12 cellular contexts compared by ENCODE assay signal in genomic region chr2:71385008-71385407, GRCh38. TPM values are rescaled to one million over a fixed set of nuclear protein-coding genes. Genes with fewer than 3 reads are reported as not detected.
DNase-seq lines count a peak whose midpoint lies in the region; ATAC-seq and TF ChIP-seq lines count a peak whose summit lies in the region.
"Had no signal": no experiment of that assay in that cellular context is flagged by ENCODE, and none has a peak within 500 bp of the region (broad histone marks: within the 10 kb centered on the region; RNA-seq: fewer than 3 reads in every experiment).

No MANE protein-coding gene starts in this region.

- TF ChIP-seq CTCF in sigmoid colon (IDR thresholded peaks at IDR 0.05): no peak
- TF ChIP-seq CTCF in activated CD8-positive, alpha-beta T cell treated with anti-CD3 and anti-CD28 coated beads for 36 hours (IDR thresholded peaks at IDR 0.05): no peak

- H2AFZ ChIP-seq in GM23248: no peak overlapping the region

- H3K27ac Mint-ChIP-seq in activated CD8-positive, alpha-beta T cell treated with anti-CD3 and anti-CD28 coated beads for 36 hours: no peak overlapping the region
- H3K27ac Mint-ChIP-seq: activated T-helper 1 cell treated with anti-CD3 and anti-CD28 coated beads, Interleukin-12 subunit alpha, Interleukin-12 subunit beta, Interleukin-2, Interleukin-4 antibody, amounts not matched to agents 30 ng/mL and 10 ng/mL and 1 ng/mL, durations not matched to agents 14 hours and 24 hours and 36 hours; memory B cell had no signal

- no peak overlapping the region for H3K4me3 ChIP-seq in GM23248
- no peak overlapping the region for H3K4me3 ChIP-seq in sigmoid colon

- no peaks in the 10 kb centered on the region for H3K9me2 ChIP-seq in GM23248 (ENCODE audit: insufficient read depth)

- H3K27me3 ChIP-seq in GM23248 (replicated peaks; ENCODE audit: insufficient read depth) (no peaks in the 10 kb centered on the region), sigmoid colon (no peaks in the 10 kb centered on the region)

- no peaks in the 10 kb centered on the region for H4K20me1 ChIP-seq in GM23248 (ENCODE audit: insufficient read depth)

- in situ Hi-C loops in GM23248 (cut with MboI): no loop called here

- CTCF ChIA-PET in activated CD8-positive, alpha-beta T cell treated with anti-CD3 and anti-CD28 coated beads for 36 hours (lab: Charles Lee): interaction anchor here (1.5 kb wide), 1 partner anchor 9 kb away, joined by 6 read pairs; no protein-coding TSS in a partner anchor

- H3K36me3 ChIP-seq in GM23248 (ENCODE audit: low read depth) (peaks cover 59% of the 10 kb centered on the region), sigmoid colon (peaks cover 0 to 66% (median 18%) of the 10 kb centered on the region in 4 donors)

- H3K4me1 ChIP-seq in GM23248 (ENCODE audit: insufficient read depth): peaks cover 18% of the 10 kb centered on the region
- peaks cover 0 to 19% (median 16%) of the 10 kb centered on the region in 4 donors for H3K4me1 ChIP-seq in sigmoid colon

- peak in 2 of 4 donors; percentile 42 to 43 for TF ChIP-seq EP300 in sigmoid colon (IDR thresholded peaks at IDR 0.05)

- H3K9me3 ChIP-seq in GM23248 (ENCODE audit: low read depth) (no peaks in the 10 kb centered on the region), sigmoid colon (no peaks in the 10 kb centered on the region)

- TF ChIP-seq POLR2A in sigmoid colon (IDR thresholded peaks at IDR 0.05): no peak

- DNase-seq in GM23248 (peak; percentile 77), fibroblast of gingiva (ENCODE audit: low read depth) (peak; percentile 78), sigmoid colon (no peak)
- DNase-seq in activated CD8-positive, alpha-beta T cell treated with anti-CD3 and anti-CD28 coated beads for 36 hours: no peak
- DNase-seq: hippocampal formation, MV-4-11, NCI-H446 treated with DMSO at 0.1 percent for 48 hours had no signal

- POLR2A ChIA-PET in activated CD8-positive, alpha-beta T cell treated with anti-CD3 and anti-CD28 coated beads for 36 hours (lab: Charles Lee): interaction anchor here (0.6 kb wide), 1 partner anchor 868 kb away, joined by 4 read pairs; no protein-coding TSS in a partner anchor

- peak overlapping the region; percentile 19 for H3K27ac ChIP-seq in GM23248
- H3K27ac ChIP-seq in sigmoid colon: peak overlapping the region in 3 of 4 donors; percentile 66 to 68 (median 66)

- peaks cover 65% of the 10 kb centered on the region for H3K36me3 Mint-ChIP-seq in activated CD8-positive, alpha-beta T cell treated with anti-CD3 and anti-CD28 coated beads for 36 hours (ENCODE audit: low read depth)

- ATAC-seq in SK-N-SH treated with all-trans-retinoic acid at 6 μM for 48 hours (peak; percentile 86), GM19328 (IDR thresholded peaks at IDR 0.05; ENCODE audit: unreplicated experiment) (no peak), HG02970 (IDR thresholded peaks at IDR 0.05; ENCODE audit: low FRiP score, unreplicated experiment) (no peak)
- ATAC-seq in activated CD8-positive, alpha-beta T cell treated with anti-CD3 and anti-CD28 coated beads for 36 hours: no peak

- H3K79me2 ChIP-seq in GM23248 (ENCODE audit: insufficient read depth): peaks cover 24% of the 10 kb centered on the region

- H3K4me2 ChIP-seq in GM23248 (ENCODE audit: unreplicated experiment): no peak overlapping the region

- H3F3A ChIP-seq in GM23248 (ENCODE audit: insufficient read depth): peaks cover 10% of the 10 kb centered on the region

- H3K4me1 Mint-ChIP-seq in activated CD8-positive, alpha-beta T cell treated with anti-CD3 and anti-CD28 coated beads for 36 hours (ENCODE audit: low read depth): no peaks in the 10 kb centered on the region

- WGBS in GM23248 (ENCODE audit: low coverage in 1 of 2, low lambda C conversion rate in 2 of 2, missing lambda C conversion rate in 2 of 2), 2 experiments: 0% methylated on average over 1 of the region's 1 CpG
- WGBS in sigmoid colon, 2 donors: 13 to 60% methylated on average over 1 of the region's 1 CpG

- intact Hi-C loops in sigmoid colon (cut with DNase I): no loop called here
- intact Hi-C loops in activated CD8-positive, alpha-beta T cell treated with anti-CD3 and anti-CD28 coated beads for 36 hours (cut with micrococcal nuclease): no loop called here

- no peak overlapping the region for H3K9ac ChIP-seq in GM23248

- no peaks in the 10 kb centered on the region for H3K9me3 Mint-ChIP-seq in activated CD8-positive, alpha-beta T cell treated with anti-CD3 and anti-CD28 coated beads for 36 hours
- H3K9me3 Mint-ChIP-seq: activated T-helper 1 cell treated with anti-CD3 and anti-CD28 coated beads, Interleukin-12 subunit alpha, Interleukin-12 subunit beta, Interleukin-2, Interleukin-4 antibody, amounts not matched to agents 30 ng/mL and 10 ng/mL and 1 ng/mL, durations not matched to agents 14 hours and 24 hours and 36 hours; memory B cell had no signal

- H3K27me3 Mint-ChIP-seq in activated CD8-positive, alpha-beta T cell treated with anti-CD3 and anti-CD28 coated beads for 36 hours: no peaks in the 10 kb centered on the region
- H3K27me3 Mint-ChIP-seq: memory B cell had no signal

- no peak overlapping the region for H3K4me3 Mint-ChIP-seq in activated CD8-positive, alpha-beta T cell treated with anti-CD3 and anti-CD28 coated beads for 36 hours
- H3K4me3 Mint-ChIP-seq: activated T-helper 1 cell treated with anti-CD3 and anti-CD28 coated beads, Interleukin-12 subunit alpha, Interleukin-12 subunit beta, Interleukin-2, Interleukin-4 antibody, amounts not matched to agents 30 ng/mL and 10 ng/mL and 1 ng/mL, durations not matched to agents 14 hours and 24 hours and 36 hours; memory B cell had no signal

TF ChIP-seq in SK-N-SH treated with all-trans-retinoic acid at 6 μM for 48 hours, 23 proteins besides CTCF, POLR2A, EP300 and RAD21:
- TF ChIP-seq PPARA (CRISPR knock-in tag; IDR thresholded peaks at IDR 0.05; ENCODE audit: borderline replicate concordance): no peak
- TF ChIP-seq ISL1 (CRISPR knock-in tag; IDR thresholded peaks at IDR 0.05): peak; percentile 46
- peak; percentile 89 for TF ChIP-seq ZFP3 (CRISPR knock-in tag; IDR thresholded peaks at IDR 0.05)
TF ChIP-seq in SK-N-SH treated with all-trans-retinoic acid at 6 μM for 48 hours: peak in this region for 2.

RNA-seq across cellular contexts. Expression of gene ZNF638, which starts 53.4 kb away (rescaled TPM):
- total RNA-seq in GM23248 (2014; rRNA removed; shearing (Covaris generic)): 75.0 and 83.0 TPM in 2 replicates
- polyA plus RNA-seq in GM23248 (2016; fragmentation: Nextera tagmentation; extraction: Ambion mirVana) (43.5 and 44.0 TPM in 2 replicates), sigmoid colon (10 to 100 TPM; 28.7 to 69.8 (median 43.8) TPM)
- 100 to 1,000 TPM; 161 to 184 (median 176) TPM for total RNA-seq in sigmoid colon
- total RNA-seq in activated CD8-positive, alpha-beta T cell treated with anti-CD3 and anti-CD28 coated beads for 36 hours: 10 to 100 TPM; 81.1 to 86.0 TPM

Comparison
In these comparisons a context has a peak if more than half of its experiments do, and no peak if none do; other contexts are left out.
1. DNase-seq: peak in GM23248 (single experiment) and fibroblast of gingiva (single experiment); none in sigmoid colon (single experiment) and activated CD8-positive, alpha-beta T cell treated with anti-CD3 and anti-CD28 coated beads for 36 hours (single experiment).